ENCODE assay signal across 12 cellular contexts in the genomic region with DNA sequence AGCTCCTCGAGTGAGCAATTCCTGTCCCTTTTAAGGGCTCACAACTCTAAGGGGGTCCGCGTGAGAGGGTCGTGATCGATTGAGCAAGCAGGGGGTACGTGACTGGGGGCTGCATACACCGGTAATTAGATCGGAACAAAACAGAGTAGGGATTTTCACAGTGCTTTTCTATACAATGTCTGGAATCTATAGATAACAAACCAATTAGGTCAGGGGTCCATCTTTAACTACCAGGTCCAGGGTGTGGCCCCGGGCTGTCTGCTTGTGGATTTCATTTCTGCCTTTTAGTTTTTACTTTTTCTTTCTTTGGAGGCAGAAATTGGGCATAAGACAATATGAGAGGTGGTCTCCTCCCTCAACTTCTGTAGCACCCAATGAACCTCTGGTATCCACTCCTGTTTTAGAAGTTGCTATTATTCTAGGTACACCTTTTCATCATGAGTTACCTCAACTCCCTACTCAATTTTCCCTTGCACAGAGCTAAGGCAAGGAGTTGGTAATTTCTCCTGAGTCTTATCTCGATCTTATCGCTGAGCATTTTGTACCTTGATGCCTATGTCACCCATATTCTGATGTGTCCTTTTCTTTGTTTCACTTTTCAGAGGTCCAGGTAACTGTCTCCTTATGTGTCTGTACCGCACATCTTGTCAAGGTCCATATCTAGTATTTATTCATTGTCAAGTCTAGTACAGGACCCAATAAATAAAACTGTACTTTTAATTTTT. TPM values are rescaled to one million over a fixed set of nuclear protein-coding genes. Genes with fewer than 3 reads are reported as not detected.
DNase-seq lines count a peak whose midpoint lies in the region; ATAC-seq, FAIRE-seq and TF ChIP-seq lines count a peak whose summit lies in the region.
"Not testable (repeated sequence)": the region's sequence is repeated elsewhere in the genome, so short reads cannot be mapped to it uniquely, and the experiment has no call there.
"Had no signal": no experiment of that assay in that cellular context is flagged by ENCODE, and none has a peak within 500 bp of the region (broad histone marks: within the 10 kb centered on the region; RNA-seq: fewer than 3 reads in every experiment).

No MANE protein-coding gene starts in this region.

- CTCF ChIA-PET in IMR-90 (lab: Yijun Ruan, JAX) = interaction anchor here (0.6 kb wide), 1 partner anchor 215 kb away, joined by 4 read pairs; no protein-coding TSS in a partner anchor
- CTCF ChIA-PET in activated CD4-positive, alpha-beta T cell treated with anti-CD3 and anti-CD28 coated beads, Interleukin-2, amount 10 ng/mL, durations not matched to agents 7 days and 5 days (lab: Charles Lee) = interaction anchor here (0.9 to 1.9 kb wide), 3 partner anchors 9 to 12 kb away, joined by 3 to 4 read pairs (median 3); no protein-coding TSS in a partner anchor
- CTCF ChIA-PET in GM12878 (lab: Yijun Ruan, JAX) = interaction anchor here (1.1 to 3.3 kb wide), 4 partner anchors 10 to 119 kb away, joined by 4 to 25 read pairs (median 9); a partner anchor contains a TSS

- in situ Hi-C loops in IMR-90 (cut with MboI; ENCODE audit: low sequenced_read_pairs) = loop anchor here (25.0 kb wide), 1 partner anchor 671 kb away; no protein-coding TSS in a partner anchor
- in situ Hi-C loops in GM12878 (cut with MboI) = loop anchor here (25.0 kb wide), 2 partner anchors 1821 to 1829 kb away; a partner anchor contains a TSS

- H2AK5ac ChIP-seq in IMR-90 (ENCODE audit: low read depth, low read length) = not testable (repeated sequence)

- peak overlapping the region; percentile 94 for H3K14ac ChIP-seq in IMR-90 (replicated peaks; ENCODE audit: low read depth, low read length)

- peak overlapping the region; percentile 99 for H4K5ac ChIP-seq in IMR-90 (ENCODE audit: low read depth, low read length)

- peak overlapping the region; percentile 70; the same call in 1 of the 3 replicates for H2BK15ac ChIP-seq in IMR-90 (ENCODE audit: low read depth, low read length)

- RAD21 ChIA-PET in GM12878 (lab: Charles Lee; ENCODE audit: unreplicated experiment) = interaction anchor here (1.2 to 5.0 kb wide), 4 partner anchors 9 to 67 kb away, joined by 5 to 61 read pairs (median 18); a partner anchor contains a TSS

- ATAC-seq in CD4-positive, CD25-positive, alpha-beta regulatory T cell (ENCODE audit: low read depth in 2 of 2); IMR-90 (ENCODE audit: low read depth); lower lobe of right lung: not testable (repeated sequence)
- ATAC-seq in GM12878 = peak; percentile 26

- H3K27ac Mint-ChIP-seq in CD4-positive, CD25-positive, alpha-beta regulatory T cell = peak overlapping the region; percentile 94 to 100 (median 95)
- peak overlapping the region; percentile 98 for H3K27ac Mint-ChIP-seq in activated CD4-positive, alpha-beta T cell treated with anti-CD3 and anti-CD28 coated beads, Interleukin-2, amount 10 ng/mL, durations not matched to agents 7 days and 5 days

- not testable (repeated sequence) for H3K27me3 Mint-ChIP-seq in CD4-positive, CD25-positive, alpha-beta regulatory T cell; activated CD4-positive, alpha-beta T cell treated with anti-CD3 and anti-CD28 coated beads, Interleukin-2, amount 10 ng/mL, durations not matched to agents 7 days and 5 days

- peaks cover 77% of the 10 kb centered on the region for H3K79me2 ChIP-seq in GM12878 (ENCODE audit: control insufficient read depth, insufficient read depth, low read length)

- not testable (repeated sequence) for H3K56ac ChIP-seq in IMR-90 (ENCODE audit: extremely low read depth, insufficient read depth, low read length)

- not testable (repeated sequence) for H3K9me1 ChIP-seq in IMR-90 (ENCODE audit: insufficient read depth, low read length)

- peaks cover 63% of the 10 kb centered on the region for H3K4me1 ChIP-seq in CD4-positive, CD25-positive, alpha-beta regulatory T cell (ENCODE audit: control insufficient read depth, insufficient read depth, low read length, poor library complexity, severe bottlenecking)
- not testable (repeated sequence) for H3K4me1 ChIP-seq in IMR-90 (ENCODE audit: control insufficient read depth, insufficient read depth, low read length); GM12878 (ENCODE audit: control insufficient read depth, insufficient read depth, low read length)
- H3K4me1 ChIP-seq in esophagus muscularis mucosa (peaks cover 0 to 61% (median 45%) of the 10 kb centered on the region in 4 donors), lower lobe of right lung (peaks cover 47% of the 10 kb centered on the region), tibial artery (peaks cover 0 to 26% (median 2%) of the 10 kb centered on the region in 4 donors)

- H3K4ac ChIP-seq in IMR-90 (ENCODE audit: low read depth, low read length) = peak overlapping the region; percentile 92

- not testable (repeated sequence) for TF ChIP-seq CTCF in IMR-90 (conservative IDR thresholded peaks at IDR 0.05; ENCODE audit: low read depth, low read length); GM12878 (IDR thresholded peaks at IDR 0.05 in 2 of 3, conservative IDR thresholded peaks at IDR 0.05 in 1 of 3; ENCODE audit: control insufficient read depth in 2 of 3, extremely low read depth in 1 of 3, insufficient read depth in 1 of 3, low read depth in 3 of 3, low read length in 3 of 3); esophagus muscularis mucosa (IDR thresholded peaks at IDR 0.05); lower lobe of right lung (IDR thresholded peaks at IDR 0.05); retinal pigment epithelial cell (conservative IDR thresholded peaks at IDR 0.05; ENCODE audit: low read depth, low read length); tibial artery (IDR thresholded peaks at IDR 0.05)

- peaks cover 25 to 62% (median 54%) of the 10 kb centered on the region in 4 donors for H3K4me1 Mint-ChIP-seq in CD4-positive, CD25-positive, alpha-beta regulatory T cell
- peaks cover 57% of the 10 kb centered on the region for H3K4me1 Mint-ChIP-seq in activated CD4-positive, alpha-beta T cell treated with anti-CD3 and anti-CD28 coated beads, Interleukin-2, amount 10 ng/mL, durations not matched to agents 7 days and 5 days

- intact Hi-C loops in IMR-90 (cut with micrococcal nuclease); lower lobe of right lung (cut with DNase I): not testable (repeated sequence)
- intact Hi-C loops in GM12878 (cut with micrococcal nuclease; ENCODE audit: unreplicated experiment) = loop anchor here (10.0 kb wide), 1 partner anchor 1053 kb away; no protein-coding TSS in a partner anchor
- intact Hi-C loops in esophagus muscularis mucosa (cut with DNase I) = loop anchor here (5.0 kb wide), 1 partner anchor 89 kb away; no protein-coding TSS in a partner anchor
- intact Hi-C loops in tibial artery (cut with DNase I; ENCODE audit: low total_unique reads) = loop anchor here (1.0 kb wide), 1 partner anchor 10 kb away; no protein-coding TSS in a partner anchor

- not testable (repeated sequence) for H2AFZ ChIP-seq in IMR-90 (replicated peaks; ENCODE audit: low read length, poor library complexity); GM12878 (ENCODE audit: control insufficient read depth, low read depth, low read length)

- H3K36me3 ChIP-seq in CD4-positive, CD25-positive, alpha-beta regulatory T cell (ENCODE audit: control insufficient read depth, insufficient read depth, low read length) = peaks cover 28% of the 10 kb centered on the region
- H3K36me3 ChIP-seq in IMR-90 (ENCODE audit: control insufficient read depth, insufficient read depth, low read length); esophagus muscularis mucosa; tibial artery: not testable (repeated sequence)
- peaks cover 2 to 12% of the 10 kb centered on the region in 2 experiments; a peak in 3 of 4 replicates for H3K36me3 ChIP-seq in GM12878 (ENCODE audit: control insufficient read depth in 2 of 2, insufficient read depth in 2 of 2, low read length in 1 of 2)
- H3K36me3 ChIP-seq in lower lobe of right lung = peaks cover 14% of the 10 kb centered on the region

- FAIRE-seq in GM12878 (lab: Jason Lieb, UNC) = not testable (repeated sequence)

- peak overlapping the region; percentile 98; the same call in 1 of the 2 replicates for H2BK120ac ChIP-seq in IMR-90 (ENCODE audit: low read depth, low read length)

- H3K9me3 Mint-ChIP-seq in CD4-positive, CD25-positive, alpha-beta regulatory T cell; activated CD4-positive, alpha-beta T cell treated with anti-CD3 and anti-CD28 coated beads, Interleukin-2, amount 10 ng/mL, durations not matched to agents 7 days and 5 days: not testable (repeated sequence)

- TF ChIP-seq POLR2A in IMR-90 (IDR thresholded peaks at IDR 0.05; ENCODE audit: low read depth, low read length); GM12878 (IDR thresholded peaks at IDR 0.05; ENCODE audit: low read depth, low read length); esophagus muscularis mucosa (IDR thresholded peaks at IDR 0.05; ENCODE audit: low read depth): not testable (repeated sequence)

- H2AK9ac ChIP-seq in IMR-90 (replicated peaks; ENCODE audit: low read depth, low read length, poor library complexity) = not testable (repeated sequence)

- TF ChIP-seq RAD21 in IMR-90 (IDR thresholded peaks at IDR 0.05; ENCODE audit: low read length); GM12878 (IDR thresholded peaks at IDR 0.05; ENCODE audit: insufficient read depth, low read depth, low read length): not testable (repeated sequence)

- POLR2A ChIA-PET in IMR-90 (lab: Charles Lee; ENCODE audit: unreplicated experiment) (interaction anchor here (0.5 kb wide), 1 partner anchor 103 kb away, joined by 5 read pairs; no protein-coding TSS in a partner anchor), GM12878 (lab: Charles Lee) (interaction anchor here (3.4 to 6.1 kb wide), 3 partner anchors 9 to 66 kb away, joined by 25 to 58 read pairs (median 38); a partner anchor contains a TSS)
- POLR2A ChIA-PET in activated CD4-positive, alpha-beta T cell treated with anti-CD3 and anti-CD28 coated beads, Interleukin-2, amount 10 ng/mL, durations not matched to agents 7 days and 5 days (lab: Charles Lee) = interaction anchor here (0.7 kb wide), 1 partner anchor 20 kb away, joined by 3 read pairs; no protein-coding TSS in a partner anchor

- peak overlapping the region; percentile 87 for H3K27ac ChIP-seq in CD4-positive, CD25-positive, alpha-beta regulatory T cell (ENCODE audit: insufficient read depth, low read length, poor library complexity, severe bottlenecking)
- H3K27ac ChIP-seq in IMR-90 (ENCODE audit: insufficient read depth, low read length) = peak overlapping the region; percentile 94; the same call in 1 of the 2 replicates
- peak overlapping the region; percentile 100 for H3K27ac ChIP-seq in GM12878 (ENCODE audit: control insufficient read depth, insufficient read depth)
- peak overlapping the region; percentile 81 to 89 (median 85) for H3K27ac ChIP-seq in esophagus muscularis mucosa (replicated peaks in 1 of 4)
- peak overlapping the region; percentile 94 for H3K27ac ChIP-seq in lower lobe of right lung
- peak overlapping the region; percentile 82 for H3K27ac ChIP-seq in tibial artery

- H3K4me3 ChIP-seq in CD4-positive, CD25-positive, alpha-beta regulatory T cell (ENCODE audit: low read depth, low read length) = peak overlapping the region; percentile 96
- H3K4me3 ChIP-seq in IMR-90 (ENCODE audit: insufficient read depth, low read depth, low read length) (peak overlapping the region; percentile 71; the same call in 1 of the 2 replicates), GM12878 (peak overlapping the region; percentile 78), esophagus muscularis mucosa (peak overlapping the region; percentile 47 to 61 (median 56)), lower lobe of right lung (peak overlapping the region; percentile 64), retinal pigment epithelial cell (ENCODE audit: low read length) (peak overlapping the region; percentile 53), tibial artery (peak overlapping the region; percentile 51 to 54)

- peak overlapping the region; percentile 95; the same call in 1 of the 2 replicates for H2BK20ac ChIP-seq in IMR-90 (ENCODE audit: low read depth, low read length)

- H4K20me1 ChIP-seq in IMR-90 (ENCODE audit: insufficient read depth, low read length); GM12878 (ENCODE audit: control insufficient read depth, insufficient read depth): not testable (repeated sequence)

- peaks cover 23% of the 10 kb centered on the region for H3K36me3 Mint-ChIP-seq in CD4-positive, CD25-positive, alpha-beta regulatory T cell
- peaks cover 54% of the 10 kb centered on the region for H3K36me3 Mint-ChIP-seq in activated CD4-positive, alpha-beta T cell treated with anti-CD3 and anti-CD28 coated beads, Interleukin-2, amount 10 ng/mL, durations not matched to agents 7 days and 5 days (ENCODE audit: low read depth)

- DNase-seq in CD4-positive, CD25-positive, alpha-beta regulatory T cell = peak in 1 of 3 donors; percentile 27
- DNase-seq in IMR-90; activated CD4-positive, alpha-beta T cell treated with anti-CD3 and anti-CD28 coated beads, Interleukin-2, amount 10 ng/mL, durations not matched to agents 7 days and 5 days; GM12878 (ENCODE audit: low read depth, low spot score); esophagus muscularis mucosa (ENCODE audit: extremely low spot score); lower lobe of right lung; retinal pigment epithelial cell (ENCODE audit: low read depth); tibial artery: not testable (repeated sequence)

- not testable (repeated sequence) for TF ChIP-seq EP300 in GM12878 (IDR thresholded peaks at IDR 0.05; ENCODE audit: borderline replicate concordance in 1 of 2, control insufficient read depth in 1 of 2, low read depth in 2 of 2, low read length in 2 of 2); esophagus muscularis mucosa (IDR thresholded peaks at IDR 0.05)

- SMC1A ChIA-PET in GM12878 (lab: Charles Lee; ENCODE audit: uncharacterized antibody, unreplicated experiment) = interaction anchor here (1.0 to 6.6 kb wide), 7 partner anchors 11 to 95 kb away, joined by 4 to 96 read pairs (median 6); a partner anchor contains a TSS

- H3K4me2 ChIP-seq in IMR-90 (ENCODE audit: low read depth, low read length) (peak overlapping the region; percentile 98), GM12878 (ENCODE audit: control insufficient read depth, insufficient read depth) (peak overlapping the region; percentile 80)

- peak overlapping the region; percentile 98; the same call in 1 of the 2 replicates for H3K23ac ChIP-seq in IMR-90 (ENCODE audit: low read depth, low read length)

- H3K27me3 ChIP-seq in CD4-positive, CD25-positive, alpha-beta regulatory T cell (ENCODE audit: control insufficient read depth, insufficient read depth, low read length); IMR-90 (ENCODE audit: control insufficient read depth, insufficient read depth, low read length); GM12878 (replicated peaks in 1 of 2; ENCODE audit: control insufficient read depth in 2 of 2, insufficient read depth in 2 of 2, low read length in 1 of 2); esophagus muscularis mucosa; lower lobe of right lung (ENCODE audit: low read depth); tibial artery: not testable (repeated sequence)

- H4K91ac ChIP-seq in IMR-90 (ENCODE audit: insufficient read depth, low read depth, low read length) = peak overlapping the region; percentile 16

- peak overlapping the region; percentile 99 for H3K18ac ChIP-seq in IMR-90 (ENCODE audit: low read depth, low read length)

- dilution Hi-C loops in IMR-90 (cut with HindIII; ENCODE audit: low sequenced_read_pairs, unreplicated experiment) = not testable (repeated sequence)

- H3K79me1 ChIP-seq in IMR-90 (ENCODE audit: low read depth in 1 of 2, low read length in 2 of 2) = peaks cover 13 to 24% of the 10 kb centered on the region in 2 experiments

- not testable (repeated sequence) for H3K9me3 ChIP-seq in CD4-positive, CD25-positive, alpha-beta regulatory T cell (ENCODE audit: control insufficient read depth in 2 of 2, low read length in 2 of 2); IMR-90 (ENCODE audit: control insufficient read depth, insufficient read depth, low read length); GM12878 (replicated peaks; ENCODE audit: control insufficient read depth, insufficient read depth, low read length); esophagus muscularis mucosa; lower lobe of right lung; tibial artery

- peak overlapping the region; percentile 91 for H3K9ac ChIP-seq in IMR-90 (ENCODE audit: low read depth, low read length)
- peak overlapping the region; percentile 100 for H3K9ac ChIP-seq in GM12878 (ENCODE audit: control insufficient read depth, insufficient read depth, low read length)

- H4K8ac ChIP-seq in IMR-90 (ENCODE audit: low read depth in 2 of 2, low read length in 2 of 2) = peak overlapping the region; percentile 89 to 99; a peak in 2 of 4 replicates

- peak overlapping the region; percentile 93 to 98 (median 96) for H3K4me3 Mint-ChIP-seq in CD4-positive, CD25-positive, alpha-beta regulatory T cell
- H3K4me3 Mint-ChIP-seq in activated CD4-positive, alpha-beta T cell treated with anti-CD3 and anti-CD28 coated beads, Interleukin-2, amount 10 ng/mL, durations not matched to agents 7 days and 5 days = peak overlapping the region; percentile 95

- no CpG with 5 or more reads among the region's 12 CpGs for WGBS in IMR-90 (ENCODE audit: extremely low coverage in 2 of 2, insufficient read length in 1 of 2), 2 experiments
- 9% methylated on average over 12 of the region's 12 CpGs for WGBS in GM12878 (ENCODE audit: insufficient coverage, insufficient replicate concordance, low lambda C conversion rate, missing lambda C conversion rate)
- 68% methylated on average over 12 of the region's 12 CpGs for WGBS in esophagus muscularis mucosa

- BruUV-seq in IMR-90 (replicated peaks; lab: Mats Ljungman, UMichigan); GM12878 (replicated peaks; lab: Mats Ljungman, UMichigan): not testable (repeated sequence)

- H2BK5ac ChIP-seq in IMR-90 (ENCODE audit: low read depth, low read length, poor library complexity, severe bottlenecking) = peak overlapping the region; percentile 92

RNA-seq across cellular contexts. Expression of a gene that starts 1.8 kb away (rescaled TPM):
- 378 TPM for total RNA-seq in CD4-positive, CD25-positive, alpha-beta regulatory T cell
- 100 to 1,000 TPM; 233 to 336 (median 250) TPM for polyA plus RNA-seq in CD4-positive, CD25-positive, alpha-beta regulatory T cell
- total RNA-seq in IMR-90 (2012; rRNA removed) = 39.4 and 46.8 TPM in 2 replicates
- 30.4 and 43.6 TPM in 2 replicates for polyA plus RNA-seq in IMR-90 (2012; rRNA removed)
- polyA plus RNA-seq in IMR-90 (2012; cell fraction: cytosol; rRNA removed) = 7.4 and 15.7 TPM in 2 replicates
- polyA plus RNA-seq in IMR-90 (2012; cell fraction: nucleus; rRNA removed; ENCODE audit: low replicate concordance) = 35.2 and 246 TPM in 2 replicates
- 100 to 1,000 TPM; 317 to 367 TPM for total RNA-seq in activated CD4-positive, alpha-beta T cell treated with anti-CD3 and anti-CD28 coated beads, Interleukin-2, amount 10 ng/mL, durations not matched to agents 7 days and 5 days
- 752 and 763 TPM in 2 replicates for total RNA-seq in GM12878 (2013; cell fraction: nucleolus; rRNA removed)
- total RNA-seq in GM12878 (2014; rRNA removed) = 146 and 198 TPM in 2 replicates
- 217 and 238 TPM in 2 replicates for total RNA-seq in GM12878 (2014; rRNA removed; fragmentation: Illumina TruSeq; extraction: Trizol)
- 239 and 241 TPM in 2 replicates for total RNA-seq in GM12878 (2021)
- 148 TPM for polyA plus RNA-seq in GM12878 (2011; ENCODE audit: low read depth)
- 485 and 630 TPM in 2 replicates for polyA plus RNA-seq in GM12878 (2011; rRNA removed)
- polyA plus RNA-seq in GM12878 (2011; cell fraction: cytosol; rRNA removed) = 231 and 235 TPM in 2 replicates
- polyA plus RNA-seq in GM12878 (2011; cell fraction: nucleus; rRNA removed) = 410 and 470 TPM in 2 replicates
- polyA plus RNA-seq in GM12878 (2012) = 172 and 198 TPM in 2 replicates
- polyA plus RNA-seq in GM12878 (2014; fragmentation: Illumina TruSeq; extraction: Trizol) = 239 and 325 TPM in 2 replicates
- 100 to 1,000 TPM; 116 to 143 TPM for polyA plus RNA-seq in GM12878 (2014; fragmentation: Nextera tagmentation; extraction: Ambion mirVana)
- 163 and 194 TPM in 2 replicates for polyA plus RNA-seq in GM12878 (2014; rRNA removed)
- 100 to 1,000 TPM; 199 to 208 TPM for polyA plus RNA-seq in GM12878 (2016; fragmentation: Nextera tagmentation; extraction: Ambion mirVana)
- polyA minus RNA-seq in GM12878 (2011; rRNA and poly(A)+ RNA removed) = 257 and 282 TPM in 2 replicates
- polyA minus RNA-seq in GM12878 (2011; cell fraction: cytosol; rRNA and poly(A)+ RNA removed) = 79.8 and 91.3 TPM in 2 replicates
- polyA minus RNA-seq in GM12878 (2011; cell fraction: nucleus; rRNA and poly(A)+ RNA removed) = 138 and 153 TPM in 2 replicates
- total RNA-seq in esophagus muscularis mucosa = 10 to 100 TPM; 27.1 to 46.6 (median 36.7) TPM
- 224 TPM for total RNA-seq in lower lobe of right lung

RNA-seq across cellular contexts. Expression of a gene that starts 6.5 kb away (rescaled TPM):
- 15.2 TPM for total RNA-seq in CD4-positive, CD25-positive, alpha-beta regulatory T cell
- 1 to 10 TPM; 6.0 to 7.7 (median 7.5) TPM for polyA plus RNA-seq in CD4-positive, CD25-positive, alpha-beta regulatory T cell
- total RNA-seq in IMR-90 (2012; rRNA removed) = 49.1 and 58.0 TPM in 2 replicates
- 26.3 and 32.6 TPM in 2 replicates for polyA plus RNA-seq in IMR-90 (2012; rRNA removed)
- 11.5 and 14.9 TPM in 2 replicates for polyA plus RNA-seq in IMR-90 (2012; cell fraction: cytosol; rRNA removed)
- 10.8 and 29.4 TPM in 2 replicates for polyA plus RNA-seq in IMR-90 (2012; cell fraction: nucleus; rRNA removed; ENCODE audit: low replicate concordance)
- 10 to 100 TPM; 26.2 to 31.1 TPM for total RNA-seq in activated CD4-positive, alpha-beta T cell treated with anti-CD3 and anti-CD28 coated beads, Interleukin-2, amount 10 ng/mL, durations not matched to agents 7 days and 5 days
- 99.9 and 101 TPM in 2 replicates for total RNA-seq in GM12878 (2013; cell fraction: nucleolus; rRNA removed)
- 34.7 and 39.8 TPM in 2 replicates for total RNA-seq in GM12878 (2014; rRNA removed)
- 38.8 and 40.3 TPM in 2 replicates for total RNA-seq in GM12878 (2014; rRNA removed; fragmentation: Illumina TruSeq; extraction: Trizol)
- total RNA-seq in GM12878 (2021) = 29.8 and 34.7 TPM in 2 replicates
- 16.7 TPM for polyA plus RNA-seq in GM12878 (2011; ENCODE audit: low read depth)
- 59.7 and 61.7 TPM in 2 replicates for polyA plus RNA-seq in GM12878 (2011; rRNA removed)
- polyA plus RNA-seq in GM12878 (2011; cell fraction: cytosol; rRNA removed) = 26.4 and 34.6 TPM in 2 replicates
- 35.6 and 39.6 TPM in 2 replicates for polyA plus RNA-seq in GM12878 (2011; cell fraction: nucleus; rRNA removed)
- 23.6 and 26.2 TPM in 2 replicates for polyA plus RNA-seq in GM12878 (2012)
- 41.5 and 53.2 TPM in 2 replicates for polyA plus RNA-seq in GM12878 (2014; fragmentation: Illumina TruSeq; extraction: Trizol)
- polyA plus RNA-seq in GM12878 (2014; fragmentation: Nextera tagmentation; extraction: Ambion mirVana) = 10 to 100 TPM; 20.0 to 21.8 TPM
- 23.5 and 23.9 TPM in 2 replicates for polyA plus RNA-seq in GM12878 (2014; rRNA removed)
- 10 to 100 TPM; 24.1 to 29.0 TPM for polyA plus RNA-seq in GM12878 (2016; fragmentation: Nextera tagmentation; extraction: Ambion mirVana)
- polyA minus RNA-seq in GM12878 (2011; rRNA and poly(A)+ RNA removed) = 51.3 and 57.4 TPM in 2 replicates
- polyA minus RNA-seq in GM12878 (2011; cell fraction: cytosol; rRNA and poly(A)+ RNA removed) = 15.9 and 19.4 TPM in 2 replicates
- polyA minus RNA-seq in GM12878 (2011; cell fraction: nucleus; rRNA and poly(A)+ RNA removed) = 22.8 and 24.2 TPM in 2 replicates
- total RNA-seq in esophagus muscularis mucosa = 10 to 100 TPM; 15.9 to 21.5 (median 16.6) TPM
- total RNA-seq in lower lobe of right lung = 37.1 TPM

RNA-seq across cellular contexts. Expression of a gene that starts 44.8 kb away (rescaled TPM):
- not detected for total RNA-seq in CD4-positive, CD25-positive, alpha-beta regulatory T cell
- polyA plus RNA-seq in CD4-positive, CD25-positive, alpha-beta regulatory T cell = under 1 TPM in 1 of 4 donors, not detected in 3; 0.09 TPM
- total RNA-seq in IMR-90 (2012; rRNA removed) = not detected in 2 replicates
- polyA plus RNA-seq in IMR-90 (2012; rRNA removed) = not detected in 2 replicates
- not detected in 2 replicates for polyA plus RNA-seq in IMR-90 (2012; cell fraction: cytosol; rRNA removed)
- not detected in 2 replicates for polyA plus RNA-seq in IMR-90 (2012; cell fraction: nucleus; rRNA removed; ENCODE audit: low replicate concordance)
- under 1 TPM; 0.31 to 0.40 TPM for total RNA-seq in activated CD4-positive, alpha-beta T cell treated with anti-CD3 and anti-CD28 coated beads, Interleukin-2, amount 10 ng/mL, durations not matched to agents 7 days and 5 days
- 13.2 and 15.1 TPM in 2 replicates for total RNA-seq in GM12878 (2013; cell fraction: nucleolus; rRNA removed)
- 0.49 and 0.51 TPM in 2 replicates for total RNA-seq in GM12878 (2014; rRNA removed)
- 0.23 and 0.36 TPM in 2 replicates for total RNA-seq in GM12878 (2014; rRNA removed; fragmentation: Illumina TruSeq; extraction: Trizol)
- total RNA-seq in GM12878 (2021) = 0.21 TPM in 1 of 2 replicates, not detected in the other
- 0.31 TPM for polyA plus RNA-seq in GM12878 (2011; ENCODE audit: low read depth)
- polyA plus RNA-seq in GM12878 (2011; rRNA removed) = 0.71 and 1.1 TPM in 2 replicates
- polyA plus RNA-seq in GM12878 (2011; cell fraction: cytosol; rRNA removed) = 0.33 and 0.46 TPM in 2 replicates
- 2.5 and 5.0 TPM in 2 replicates for polyA plus RNA-seq in GM12878 (2011; cell fraction: nucleus; rRNA removed)
- 0.09 and 0.35 TPM in 2 replicates for polyA plus RNA-seq in GM12878 (2012)
- polyA plus RNA-seq in GM12878 (2014; fragmentation: Illumina TruSeq; extraction: Trizol) = 0.21 and 0.38 TPM in 2 replicates
- polyA plus RNA-seq in GM12878 (2014; fragmentation: Nextera tagmentation; extraction: Ambion mirVana) = under 1 TPM in 1 of 2 experiments, not detected in 1; 0.04 TPM
- polyA plus RNA-seq in GM12878 (2014; rRNA removed) = 0.19 and 0.44 TPM in 2 replicates
- polyA plus RNA-seq in GM12878 (2016; fragmentation: Nextera tagmentation; extraction: Ambion mirVana) = not detected
- 3.8 and 5.7 TPM in 2 replicates for polyA minus RNA-seq in GM12878 (2011; rRNA and poly(A)+ RNA removed)
- polyA minus RNA-seq in GM12878 (2011; cell fraction: cytosol; rRNA and poly(A)+ RNA removed) = not detected in 2 replicates
- 5.0 and 5.3 TPM in 2 replicates for polyA minus RNA-seq in GM12878 (2011; cell fraction: nucleus; rRNA and poly(A)+ RNA removed)
- total RNA-seq in esophagus muscularis mucosa = not detected
- total RNA-seq in lower lobe of right lung = not detected
- total RNA-seq: frontal cortex, H7, left cardiac atrium, Right ventricle myocardium inferior had no signal
